ENCODE assay signal across 8 cellular contexts in genomic region chr2:54568876-54569298, GRCh38.
A peak's percentile ranks its signal among the peaks of the same experiment; 100 is the strongest.
DNase-seq lines count a peak whose midpoint lies in the region; ATAC-seq and TF ChIP-seq lines count a peak whose summit lies in the region.

No MANE protein-coding gene starts in this region.

- no CpG with 5 or more reads among the region's 5 CpGs for WGBS in mesendoderm (ENCODE audit: extremely low coverage, insufficient coverage, low lambda C conversion rate)
- WGBS in psoas muscle, 3 donors: 50 to 57% (median 54%) methylated on average over 5 of the region's 5 CpGs

- H3K4me3 ChIP-seq in cardiac muscle cell (no peak overlapping the region), right atrium auricular region (no peak overlapping the region), upper lobe of right lung (no peak overlapping the region), mesendoderm (ENCODE audit: low read length) (no peak overlapping the region), psoas muscle (no peak overlapping the region)
- H3K4me3 ChIP-seq in effector memory CD4-positive, alpha-beta T cell (ENCODE audit: insufficient read depth, low read depth, low read length, poor library complexity, severe bottlenecking): peak overlapping the region; percentile 36

- H3K23ac ChIP-seq in mesendoderm (ENCODE audit: low read length): no peak overlapping the region

- H3K9ac ChIP-seq in mesendoderm (ENCODE audit: low read length): no peak overlapping the region

- intact Hi-C loops in upper lobe of right lung (cut with DNase I): no loop called here
- intact Hi-C loops in psoas muscle (cut with DNase I): no loop called here

- peaks cover 18% of the 10 kb centered on the region for H3K79me1 ChIP-seq in mesendoderm (ENCODE audit: low read length)

- no peak overlapping the region for H2AK5ac ChIP-seq in mesendoderm (ENCODE audit: low read length)

- H2BK120ac ChIP-seq in mesendoderm (ENCODE audit: low read depth, low read length): no peak overlapping the region

- no peak overlapping the region for H3K18ac ChIP-seq in mesendoderm (ENCODE audit: low read length)

- H2BK15ac ChIP-seq in mesendoderm (replicated peaks; ENCODE audit: low read depth): no peak overlapping the region

- H3K9me3 ChIP-seq in cardiac muscle cell (ENCODE audit: low read depth): no peaks in the 10 kb centered on the region
- no peaks in the 10 kb centered on the region for H3K9me3 ChIP-seq in right atrium auricular region
- no peaks in the 10 kb centered on the region for H3K9me3 ChIP-seq in effector memory CD4-positive, alpha-beta T cell (ENCODE audit: control insufficient read depth, low read length)
- no peaks in the 10 kb centered on the region for H3K9me3 ChIP-seq in upper lobe of right lung
- no peaks in the 10 kb centered on the region for H3K9me3 ChIP-seq in psoas muscle

- no peaks in the 10 kb centered on the region for H3K27me3 ChIP-seq in cardiac muscle cell
- no peaks in the 10 kb centered on the region for H3K27me3 ChIP-seq in right atrium auricular region
- no peaks in the 10 kb centered on the region for H3K27me3 ChIP-seq in effector memory CD4-positive, alpha-beta T cell (replicated peaks; ENCODE audit: control insufficient read depth, insufficient read depth, low read length, poor library complexity, severe bottlenecking)
- no peaks in the 10 kb centered on the region for H3K27me3 ChIP-seq in upper lobe of right lung
- no peaks in the 10 kb centered on the region for H3K27me3 ChIP-seq in mesendoderm (ENCODE audit: insufficient read depth, low read length, poor library complexity)
- H3K27me3 ChIP-seq in psoas muscle (ENCODE audit: insufficient read depth in 3 of 3, low read length in 2 of 3): no peaks in the 10 kb centered on the region

- H3K36me3 ChIP-seq in cardiac muscle cell (no peaks in the 10 kb centered on the region), right atrium auricular region (no peaks in the 10 kb centered on the region), upper lobe of right lung (no peaks in the 10 kb centered on the region), mesendoderm (ENCODE audit: control insufficient read depth, insufficient read depth, low read length) (no peaks in the 10 kb centered on the region), psoas muscle (ENCODE audit: insufficient read depth in 1 of 2, low read depth in 1 of 2) (no peaks in the 10 kb centered on the region)
- no peaks in the 10 kb centered on the region for H3K36me3 ChIP-seq in effector memory CD4-positive, alpha-beta T cell (ENCODE audit: control insufficient read depth, insufficient read depth, low read length)

- no peak overlapping the region for H4K8ac ChIP-seq in mesendoderm (ENCODE audit: low read depth, low read length)

- H3K79me2 ChIP-seq in mesendoderm (ENCODE audit: control insufficient read depth, insufficient read depth, low read length): peaks cover 78% of the 10 kb centered on the region

- DNase-seq in cardiac muscle cell (ENCODE audit: low read depth in 1 of 2, low spot score in 1 of 2): peak in 1 of 2 donors; percentile 77
- DNase-seq in right atrium auricular region (ENCODE audit: low spot score): no peak
- no peak for DNase-seq in effector memory CD4-positive, alpha-beta T cell
- DNase-seq in upper lobe of right lung: no peak
- no peak for DNase-seq in mesendoderm
- DNase-seq in psoas muscle: no peak
- DNase-seq in cortex of kidney (lab: John Stamatoyannopoulos, UW): no peak

- H2BK5ac ChIP-seq in mesendoderm (ENCODE audit: low read length): no peak overlapping the region

- H4K5ac ChIP-seq in mesendoderm (ENCODE audit: low read length): no peak overlapping the region

- no peak overlapping the region for H3K56ac ChIP-seq in mesendoderm (ENCODE audit: low read length)

- H3K27ac ChIP-seq in cardiac muscle cell (peak overlapping the region; percentile 82), right atrium auricular region (peak overlapping the region in 1 of 2 donors; percentile 47), upper lobe of right lung (peak overlapping the region; percentile 43), mesendoderm (ENCODE audit: low read depth, low read length) (no peak overlapping the region), psoas muscle (no peak overlapping the region)
- peak overlapping the region; percentile 95 for H3K27ac ChIP-seq in effector memory CD4-positive, alpha-beta T cell (ENCODE audit: insufficient read depth, low read length, poor library complexity, severe bottlenecking)

- TF ChIP-seq CTCF in cardiac muscle cell (IDR thresholded peaks at IDR 0.05; ENCODE audit: low read depth, low read length) (no peak), right atrium auricular region (IDR thresholded peaks at IDR 0.05) (no peak), upper lobe of right lung (IDR thresholded peaks at IDR 0.05) (no peak), psoas muscle (IDR thresholded peaks at IDR 0.05) (no peak)

- ATAC-seq in HG03457 (IDR thresholded peaks at IDR 0.05; ENCODE audit: unreplicated experiment): peak; percentile 35
- no peak for ATAC-seq in upper lobe of right lung
- no peak for ATAC-seq in psoas muscle

- no peak overlapping the region for H3K4ac ChIP-seq in mesendoderm (ENCODE audit: low read depth, low read length)

- H3K4me1 ChIP-seq in cardiac muscle cell (ENCODE audit: low read depth) (peaks cover 70% of the 10 kb centered on the region), right atrium auricular region (peaks cover 0 to 79% of the 10 kb centered on the region in 2 donors), upper lobe of right lung (peaks cover 81% of the 10 kb centered on the region), mesendoderm (ENCODE audit: control insufficient read depth, low read depth, low read length) (peaks cover 17% of the 10 kb centered on the region), psoas muscle (peaks cover 47% of the 10 kb centered on the region)
- H3K4me1 ChIP-seq in effector memory CD4-positive, alpha-beta T cell (ENCODE audit: control insufficient read depth, insufficient read depth, low read length, poor library complexity, severe bottlenecking): peaks cover 60% of the 10 kb centered on the region

- no peak overlapping the region for H3K4me2 ChIP-seq in mesendoderm (ENCODE audit: low read length)

Comparison
In these comparisons a context has a peak if more than half of its experiments do, and no peak if none do; other contexts are left out.
1. H3K27ac ChIP-seq: peak in cardiac muscle cell (single experiment), effector memory CD4-positive, alpha-beta T cell (single experiment) and upper lobe of right lung (single experiment); none in mesendoderm (single experiment) and psoas muscle (single experiment).